ENCODE assay signal across 8 cellular contexts in genomic region chr5:131796793-131797693, GRCh38. TPM values are rescaled to one million over a fixed set of nuclear protein-coding genes. Genes with fewer than 3 reads are reported as not detected.
DNase-seq lines count a peak whose midpoint lies in the region; ATAC-seq and TF ChIP-seq lines count a peak whose summit lies in the region.

Gene FNIP1 (minus strand): TSS chr5:131797017. CDS start chr5:131796921, 96 bp downstream.

- TF ChIP-seq CTCF in activated B cell treated with CpG ODN at 0.5 μM for 24 hours (IDR thresholded peaks at IDR 0.05) = no peak

- H3K36me3 Mint-ChIP-seq in activated B cell treated with CpG ODN at 0.5 μM for 24 hours (ENCODE audit: low read depth) = peaks cover 23% of the 10 kb centered on the region

- DNase-seq in AG08395 (ENCODE audit: low spot score) = peak; percentile 100
- peak; percentile 96 for DNase-seq in NCI-H345 (lab: John Stamatoyannopoulos, UW)
- DNase-seq in activated B cell treated with CpG ODN at 0.5 μM for 24 hours = peak; percentile 99
- peak; percentile 85 to 100 (median 99) for DNase-seq in caudate nucleus (lab: John Stamatoyannopoulos, UW)
- peak; percentile 96 for DNase-seq in inferior parietal cortex (ENCODE audit: extremely low spot score)
- peak; percentile 97 to 99 for DNase-seq in stimulated activated CD4-positive, alpha-beta T cell treated with anti-CD3 and anti-CD28 coated beads, Interleukin-12 subunit alpha, Interleukin-12 subunit beta, amount 100 ng/mL, for 24 hours (ENCODE audit: low read depth in 2 of 2)

- H3K4me3 Mint-ChIP-seq in activated B cell treated with CpG ODN at 0.5 μM for 24 hours = peak within 1 kb of the TSS; percentile 97

- peak within 1 kb of the TSS; percentile 91 for H3K27ac Mint-ChIP-seq in activated B cell treated with CpG ODN at 0.5 μM for 24 hours

- in situ Hi-C loops in GM18951 (cut with MboI; ENCODE audit: low sequenced_read_pairs, unreplicated experiment) = no loop called here

- CTCF ChIA-PET in activated B cell treated with CpG ODN at 0.5 μM for 24 hours (lab: Charles Lee) = interaction anchor here (3.0 kb wide), 1 partner anchor 207 kb away, joined by 11 read pairs; no protein-coding TSS in a partner anchor

- peak within 1 kb of the TSS; percentile 99 for H3K27ac ChIP-seq in caudate nucleus (ENCODE audit: low read depth, low read length)

- H3K9me3 Mint-ChIP-seq in activated B cell treated with CpG ODN at 0.5 μM for 24 hours = no peaks in the 10 kb centered on the region

- ATAC-seq in HG03196 (IDR thresholded peaks at IDR 0.05; ENCODE audit: unreplicated experiment) (peak; percentile 92), activated B cell treated with CpG ODN at 0.5 μM for 24 hours (ENCODE audit: low read depth) (peak; percentile 94)

- H3K27me3 Mint-ChIP-seq in activated B cell treated with CpG ODN at 0.5 μM for 24 hours = no peaks in the 10 kb centered on the region

- intact Hi-C loops in activated B cell treated with CpG ODN at 0.5 μM for 24 hours (cut with micrococcal nuclease) = loop anchor here (1.0 to 10.0 kb wide), 8 partner anchors 52 to 1258 kb away; partner anchors contain the start of genes CDC42SE2, HSPA4, LYRM7 and RAD50

- H3K4me1 Mint-ChIP-seq in activated B cell treated with CpG ODN at 0.5 μM for 24 hours = peaks cover 33% of the 10 kb centered on the region

- POLR2A ChIA-PET in activated B cell treated with CpG ODN at 0.5 μM for 24 hours (lab: Charles Lee) = interaction anchor here (0.6 to 1.9 kb wide), 14 partner anchors 8 to 223 kb away, joined by 3 to 20 read pairs (median 4); no protein-coding TSS in a partner anchor

- TF ChIP-seq POLR2A in GM18951 (IDR thresholded peaks at IDR 0.05; ENCODE audit: extremely low read depth, insufficient read depth, insufficient read length) = peak; percentile 90

RNA-seq across cellular contexts. Expression of gene FNIP1, which starts in this region (rescaled TPM):
- total RNA-seq in activated B cell treated with CpG ODN at 0.5 μM for 24 hours = 29.8 and 34.0 TPM in 2 replicates

Comparison
In these comparisons a context has a peak if more than half of its experiments do, and no peak if none do; other contexts are left out.
1. Peak in every context shown above with its lines: DNase-seq, ATAC-seq and H3K27ac ChIP-seq.